19 cellular contexts compared by ENCODE assay signal in genomic region chr19:3518669-3519068, GRCh38. TPM values are rescaled to one million over a fixed set of nuclear protein-coding genes. Genes with fewer than 3 reads are reported as not detected.
"Had no signal": no experiment of that assay in that cellular context is flagged by ENCODE, and none has a peak within 500 bp of the region (broad histone marks: within the 10 kb centered on the region; RNA-seq: fewer than 3 reads in every experiment).

No MANE protein-coding gene starts in this region.

- H2AFZ ChIP-seq: hepatocyte had no signal

- H3K4me1 ChIP-seq: upper lobe of right lung had no signal

- H3K9me3 ChIP-seq: psoas muscle, suprapubic skin, upper lobe of right lung had no signal

- H3K27me3 ChIP-seq: brain microvascular endothelial cell, hepatocyte, suprapubic skin, upper lobe of right lung had no signal

- H3K27ac ChIP-seq: brain microvascular endothelial cell, hepatocyte, psoas muscle, suprapubic skin, upper lobe of right lung had no signal

- H3K9me3 Mint-ChIP-seq: dendritic cell treated with granulocyte-macrophage colony-stimulating factor and Interleukin-4, amounts not matched to agents 40 ng/mL and 50 ng/mL, for 4 days; nephron; T-helper 1 cell treated with Interleukin-12 subunit alpha and Interleukin-12 subunit beta and Interleukin-4 antibody, amounts not matched to agents 30 μg/mL and 1 μg/mL, for 36 hours had no signal

- H3K27ac Mint-ChIP-seq: activated naive CD8-positive, alpha-beta T cell; dendritic cell treated with granulocyte-macrophage colony-stimulating factor and Interleukin-4, amounts not matched to agents 40 ng/mL and 50 ng/mL, for 4 days; T-helper 1 cell treated with Interleukin-12 subunit alpha and Interleukin-12 subunit beta and Interleukin-4 antibody, amounts not matched to agents 30 μg/mL and 1 μg/mL, for 36 hours had no signal

- H3K4me3 Mint-ChIP-seq: activated naive CD8-positive, alpha-beta T cell; dendritic cell treated with granulocyte-macrophage colony-stimulating factor and Interleukin-4, amounts not matched to agents 40 ng/mL and 50 ng/mL, for 4 days; nephron; T-helper 1 cell treated with Interleukin-12 subunit alpha and Interleukin-12 subunit beta and Interleukin-4 antibody, amounts not matched to agents 30 μg/mL and 1 μg/mL, for 36 hours had no signal

- H3K27me3 Mint-ChIP-seq: activated naive CD8-positive, alpha-beta T cell; dendritic cell treated with granulocyte-macrophage colony-stimulating factor and Interleukin-4, amounts not matched to agents 40 ng/mL and 50 ng/mL, for 4 days had no signal

- H3K4me2 ChIP-seq: hepatocyte had no signal

- ATAC-seq: left colon; psoas muscle; stimulated activated naive CD8-positive, alpha-beta T cell treated with anti-CD3 and anti-CD28 coated beads, Interleukin-15, Interleukin-2, amounts not matched to agents 100 U/mL and 50 U/mL, for 24 hours; upper lobe of right lung had no signal

- H3K4me3 ChIP-seq: hepatocyte, psoas muscle, suprapubic skin, upper lobe of right lung had no signal

- DNase-seq: activated gamma-delta T cell; activated T-cell treated with anti-CD3 and anti-CD28 coated beads, Interleukin-2, amount 50 U/mL, for 1 hour; amygdala; brain microvascular endothelial cell; cerebellar nuclear complex; erythroblast; left colon; mesenchymal stem cell; psoas muscle; stimulated activated CD4-positive, alpha-beta T cell treated with anti-CD3 and anti-CD28 coated beads, Interleukin-12 subunit alpha, Interleukin-12 subunit beta, amount 100 ng/mL, for 4 hours; stimulated activated naive CD8-positive, alpha-beta T cell treated with anti-CD3 and anti-CD28 coated beads, Interleukin-15, Interleukin-2, amounts not matched to agents 100 U/mL and 50 U/mL, for 24 hours; upper lobe of right lung had no signal

RNA-seq across cellular contexts. Expression of gene TEKTIP1, which starts 20.3 kb away (rescaled TPM):
- total RNA-seq: hepatocyte had no signal
- polyA plus RNA-seq: psoas muscle had no signal

RNA-seq across cellular contexts. Expression of gene SMIM44, which starts 35.4 kb away (rescaled TPM):
- total RNA-seq: hepatocyte, omental fat pad, psoas muscle, suprapubic skin, upper lobe of right lung had no signal
- polyA plus RNA-seq: hepatocyte, psoas muscle had no signal

RNA-seq across cellular contexts. Expression of gene SMIM24, which starts 38.3 kb away (rescaled TPM):
- total RNA-seq: omental fat pad, psoas muscle, upper lobe of right lung had no signal
